In genomic region chr16:19110537-19111391, GRCh38 we compare ENCODE assay signal across 1 cellular context.
TF ChIP-seq lines count a peak whose summit lies in the region.

No MANE protein-coding gene starts in this region.

TF ChIP-seq in HepG2, 621 proteins besides CTCF, POLR2A, EP300 and RAD21 (continued from another document):
- TF ChIP-seq GLMP (CRISPR knock-in tag; IDR thresholded peaks at IDR 0.05; ENCODE audit: borderline replicate concordance) (no peak), ZNF562 (CRISPR knock-in tag; IDR thresholded peaks at IDR 0.05; ENCODE audit: borderline replicate concordance) (no peak), YY1 (IDR thresholded peaks at IDR 0.05; ENCODE audit: insufficient read depth, insufficient replicate concordance, low read depth, low read length) (no peak), NFE2L2 (IDR thresholded peaks at IDR 0.05; ENCODE audit: low read length) (no peak), ZNF446 (CRISPR knock-in tag; IDR thresholded peaks at IDR 0.05) (no peak), SETDB1 (CRISPR knock-in tag; IDR thresholded peaks at IDR 0.05; ENCODE audit: borderline replicate concordance) (no peak), FOXO1 (CRISPR knock-in tag; IDR thresholded peaks at IDR 0.05) (0 out of 2 replicates have a peak, but pooled peaks have one; percentile 4), ZNF18 (CRISPR knock-in tag; IDR thresholded peaks at IDR 0.05; ENCODE audit: insufficient replicate concordance) (no peak), ZFY (CRISPR knock-in tag; IDR thresholded peaks at IDR 0.05) (peak; percentile 8; the same call in 1 of the 2 replicates), ZNF12 (CRISPR knock-in tag; IDR thresholded peaks at IDR 0.05) (0 out of 2 replicates have a peak, but pooled peaks have one; percentile 66), FOXA1 (IDR thresholded peaks at IDR 0.05) (no peak), FOXA1 (CRISPR knock-in tag; IDR thresholded peaks at IDR 0.05) (no peak), CREB3 (CRISPR knock-in tag; IDR thresholded peaks at IDR 0.05) (no peak), BRCA1 (CRISPR knock-in tag; IDR thresholded peaks at IDR 0.05) (no peak), ZNF251 (CRISPR knock-in tag; IDR thresholded peaks at IDR 0.05) (no peak), ATF1 (CRISPR knock-in tag; IDR thresholded peaks at IDR 0.05) (no peak), HNRNPUL1 (IDR thresholded peaks at IDR 0.05; ENCODE audit: low read depth, low read length) (no peak), SPEN (CRISPR knock-in tag; IDR thresholded peaks at IDR 0.05; ENCODE audit: low read depth) (no peak), RARG (CRISPR knock-in tag; IDR thresholded peaks at IDR 0.05; ENCODE audit: low read depth) (no peak), ZNF34 (CRISPR knock-in tag; IDR thresholded peaks at IDR 0.05; ENCODE audit: borderline replicate concordance) (peak; percentile 68; the same call in 1 of the 2 replicates), NFYB (CRISPR knock-in tag; IDR thresholded peaks at IDR 0.05) (0 out of 2 replicates have a peak, but pooled peaks have one; percentile 2), NFE2 (CRISPR knock-in tag; IDR thresholded peaks at IDR 0.05) (no peak), ZNF678 (CRISPR knock-in tag; IDR thresholded peaks at IDR 0.05) (no peak), GABPB1 (CRISPR knock-in tag; IDR thresholded peaks at IDR 0.05) (no peak), TBX2 (CRISPR knock-in tag; IDR thresholded peaks at IDR 0.05; ENCODE audit: borderline replicate concordance) (0 out of 2 replicates have a peak, but pooled peaks have one; percentile 11), ARHGAP35 (CRISPR knock-in tag; IDR thresholded peaks at IDR 0.05; ENCODE audit: borderline replicate concordance) (no peak), RBFOX2 (IDR thresholded peaks at IDR 0.05; ENCODE audit: low read depth, low read length) (no peak), AGO1 (IDR thresholded peaks at IDR 0.05; ENCODE audit: low read depth, low read length, poor library complexity, severe bottlenecking) (no peak), SMAD1 (CRISPR knock-in tag; IDR thresholded peaks at IDR 0.05; ENCODE audit: borderline replicate concordance, low read depth) (no peak), ZIK1 (CRISPR knock-in tag; IDR thresholded peaks at IDR 0.05; ENCODE audit: borderline replicate concordance, low read depth) (no peak), ZSCAN20 (CRISPR knock-in tag; IDR thresholded peaks at IDR 0.05; ENCODE audit: borderline replicate concordance) (no peak), DBP (CRISPR knock-in tag; IDR thresholded peaks at IDR 0.05; ENCODE audit: not compliant biosample characterization) (no peak), SRSF4 (IDR thresholded peaks at IDR 0.05; ENCODE audit: low read depth, low read length, poor library complexity, severe bottlenecking) (no peak), NFYC (CRISPR knock-in tag; IDR thresholded peaks at IDR 0.05) (no peak), SALL1 (CRISPR knock-in tag; IDR thresholded peaks at IDR 0.05) (no peak), DZIP1 (CRISPR knock-in tag; IDR thresholded peaks at IDR 0.05) (no peak), CREM (IDR thresholded peaks at IDR 0.05) (peak; percentile 45; the same call in 1 of the 2 replicates), CREM (CRISPR knock-in tag; IDR thresholded peaks at IDR 0.05) (no peak), HES4 (CRISPR knock-in tag; IDR thresholded peaks at IDR 0.05; ENCODE audit: borderline replicate concordance) (no peak), MLLT10 (CRISPR knock-in tag; IDR thresholded peaks at IDR 0.05) (no peak)
- TF ChIP-seq, protein P1, sequence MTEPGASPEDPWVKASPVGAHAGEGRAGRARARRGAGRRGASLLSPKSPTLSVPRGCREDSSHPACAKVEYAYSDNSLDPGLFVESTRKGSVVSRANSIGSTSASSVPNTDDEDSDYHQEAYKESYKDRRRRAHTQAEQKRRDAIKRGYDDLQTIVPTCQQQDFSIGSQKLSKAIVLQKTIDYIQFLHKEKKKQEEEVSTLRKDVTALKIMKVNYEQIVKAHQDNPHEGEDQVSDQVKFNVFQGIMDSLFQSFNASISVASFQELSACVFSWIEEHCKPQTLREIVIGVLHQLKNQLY (CRISPR knock-in tag; IDR thresholded peaks at IDR 0.05): no peak
- TF ChIP-seq, protein P2, sequence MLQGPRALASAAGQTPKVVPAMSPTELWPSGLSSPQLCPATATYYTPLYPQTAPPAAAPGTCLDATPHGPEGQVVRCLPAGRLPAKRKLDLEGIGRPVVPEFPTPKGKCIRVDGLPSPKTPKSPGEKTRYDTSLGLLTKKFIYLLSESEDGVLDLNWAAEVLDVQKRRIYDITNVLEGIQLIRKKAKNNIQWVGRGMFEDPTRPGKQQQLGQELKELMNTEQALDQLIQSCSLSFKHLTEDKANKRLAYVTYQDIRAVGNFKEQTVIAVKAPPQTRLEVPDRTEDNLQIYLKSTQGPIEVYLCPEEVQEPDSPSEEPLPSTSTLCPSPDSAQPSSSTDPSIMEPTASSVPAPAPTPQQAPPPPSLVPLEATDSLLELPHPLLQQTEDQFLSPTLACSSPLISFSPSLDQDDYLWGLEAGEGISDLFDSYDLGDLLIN (CRISPR knock-in tag; IDR thresholded peaks at IDR 0.05; ENCODE audit: borderline replicate concordance): no peak
- TF ChIP-seq, protein P3, sequence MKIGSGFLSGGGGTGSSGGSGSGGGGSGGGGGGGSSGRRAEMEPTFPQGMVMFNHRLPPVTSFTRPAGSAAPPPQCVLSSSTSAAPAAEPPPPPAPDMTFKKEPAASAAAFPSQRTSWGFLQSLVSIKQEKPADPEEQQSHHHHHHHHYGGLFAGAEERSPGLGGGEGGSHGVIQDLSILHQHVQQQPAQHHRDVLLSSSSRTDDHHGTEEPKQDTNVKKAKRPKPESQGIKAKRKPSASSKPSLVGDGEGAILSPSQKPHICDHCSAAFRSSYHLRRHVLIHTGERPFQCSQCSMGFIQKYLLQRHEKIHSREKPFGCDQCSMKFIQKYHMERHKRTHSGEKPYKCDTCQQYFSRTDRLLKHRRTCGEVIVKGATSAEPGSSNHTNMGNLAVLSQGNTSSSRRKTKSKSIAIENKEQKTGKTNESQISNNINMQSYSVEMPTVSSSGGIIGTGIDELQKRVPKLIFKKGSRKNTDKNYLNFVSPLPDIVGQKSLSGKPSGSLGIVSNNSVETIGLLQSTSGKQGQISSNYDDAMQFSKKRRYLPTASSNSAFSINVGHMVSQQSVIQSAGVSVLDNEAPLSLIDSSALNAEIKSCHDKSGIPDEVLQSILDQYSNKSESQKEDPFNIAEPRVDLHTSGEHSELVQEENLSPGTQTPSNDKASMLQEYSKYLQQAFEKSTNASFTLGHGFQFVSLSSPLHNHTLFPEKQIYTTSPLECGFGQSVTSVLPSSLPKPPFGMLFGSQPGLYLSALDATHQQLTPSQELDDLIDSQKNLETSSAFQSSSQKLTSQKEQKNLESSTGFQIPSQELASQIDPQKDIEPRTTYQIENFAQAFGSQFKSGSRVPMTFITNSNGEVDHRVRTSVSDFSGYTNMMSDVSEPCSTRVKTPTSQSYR (CRISPR knock-in tag; IDR thresholded peaks at IDR 0.05; ENCODE audit: borderline replicate concordance): no peak
- TF ChIP-seq, protein P4, sequence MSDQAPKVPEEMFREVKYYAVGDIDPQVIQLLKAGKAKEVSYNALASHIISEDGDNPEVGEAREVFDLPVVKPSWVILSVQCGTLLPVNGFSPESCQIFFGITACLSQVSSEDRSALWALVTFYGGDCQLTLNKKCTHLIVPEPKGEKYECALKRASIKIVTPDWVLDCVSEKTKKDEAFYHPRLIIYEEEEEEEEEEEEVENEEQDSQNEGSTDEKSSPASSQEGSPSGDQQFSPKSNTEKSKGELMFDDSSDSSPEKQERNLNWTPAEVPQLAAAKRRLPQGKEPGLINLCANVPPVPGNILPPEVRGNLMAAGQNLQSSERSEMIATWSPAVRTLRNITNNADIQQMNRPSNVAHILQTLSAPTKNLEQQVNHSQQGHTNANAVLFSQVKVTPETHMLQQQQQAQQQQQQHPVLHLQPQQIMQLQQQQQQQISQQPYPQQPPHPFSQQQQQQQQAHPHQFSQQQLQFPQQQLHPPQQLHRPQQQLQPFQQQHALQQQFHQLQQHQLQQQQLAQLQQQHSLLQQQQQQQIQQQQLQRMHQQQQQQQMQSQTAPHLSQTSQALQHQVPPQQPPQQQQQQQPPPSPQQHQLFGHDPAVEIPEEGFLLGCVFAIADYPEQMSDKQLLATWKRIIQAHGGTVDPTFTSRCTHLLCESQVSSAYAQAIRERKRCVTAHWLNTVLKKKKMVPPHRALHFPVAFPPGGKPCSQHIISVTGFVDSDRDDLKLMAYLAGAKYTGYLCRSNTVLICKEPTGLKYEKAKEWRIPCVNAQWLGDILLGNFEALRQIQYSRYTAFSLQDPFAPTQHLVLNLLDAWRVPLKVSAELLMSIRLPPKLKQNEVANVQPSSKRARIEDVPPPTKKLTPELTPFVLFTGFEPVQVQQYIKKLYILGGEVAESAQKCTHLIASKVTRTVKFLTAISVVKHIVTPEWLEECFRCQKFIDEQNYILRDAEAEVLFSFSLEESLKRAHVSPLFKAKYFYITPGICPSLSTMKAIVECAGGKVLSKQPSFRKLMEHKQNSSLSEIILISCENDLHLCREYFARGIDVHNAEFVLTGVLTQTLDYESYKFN (CRISPR knock-in tag; conservative IDR thresholded peaks at IDR 0.05): peak; percentile 81
- TF ChIP-seq, protein P5, sequence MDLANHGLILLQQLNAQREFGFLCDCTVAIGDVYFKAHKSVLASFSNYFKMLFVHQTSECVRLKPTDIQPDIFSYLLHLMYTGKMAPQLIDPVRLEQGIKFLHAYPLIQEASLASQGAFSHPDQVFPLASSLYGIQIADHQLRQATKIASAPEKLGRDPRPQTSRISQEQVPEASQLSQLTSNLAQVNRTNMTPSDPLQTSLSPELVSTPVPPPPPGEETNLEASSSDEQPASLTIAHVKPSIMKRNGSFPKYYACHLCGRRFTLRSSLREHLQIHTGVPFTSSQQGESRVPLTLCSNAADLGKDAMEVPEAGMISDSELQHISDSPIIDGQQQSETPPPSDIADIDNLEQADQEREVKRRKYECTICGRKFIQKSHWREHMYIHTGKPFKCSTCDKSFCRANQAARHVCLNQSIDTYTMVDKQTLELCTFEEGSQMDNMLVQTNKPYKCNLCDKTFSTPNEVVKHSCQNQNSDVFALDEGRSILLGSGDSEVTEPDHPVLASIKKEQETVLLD (CRISPR knock-in tag; IDR thresholded peaks at IDR 0.05; ENCODE audit: low read depth): no peak
